ENCODE assay signal across 8 cellular contexts in genomic region chr17:77140878-77141767, GRCh38. TPM values are rescaled to one million over a fixed set of nuclear protein-coding genes. Genes with fewer than 3 reads are reported as not detected.
A peak's percentile ranks its signal among the peaks of the same experiment; 100 is the strongest.
DNase-seq lines count a peak whose midpoint lies in the region; ATAC-seq and TF ChIP-seq lines count a peak whose summit lies in the region.

Gene SEC14L1, plus strand, starts transcription at chr17:77140969. Its CDS starts 2,628 bp downstream, at chr17:77143597.

- no peaks in the 10 kb centered on the region for H3K36me3 ChIP-seq in hepatocyte (replicated peaks; ENCODE audit: insufficient read depth, low read depth)

- H4K20me1 ChIP-seq in hepatocyte (ENCODE audit: insufficient read depth, poor library complexity, severe bottlenecking), result no peaks in the 10 kb centered on the region

- peak within 1 kb of the TSS; percentile 63 for H2AFZ ChIP-seq in hepatocyte

- no peak for TF ChIP-seq CTCF in hepatocyte (IDR thresholded peaks at IDR 0.05; ENCODE audit: poor library complexity)
- no peak for TF ChIP-seq CTCF in retinal pigment epithelial cell (conservative IDR thresholded peaks at IDR 0.05; ENCODE audit: low read depth, low read length)

- 1% methylated on average over 26 of the region's 99 CpGs for WGBS in hepatocyte (ENCODE audit: low lambda C conversion rate, missing lambda C conversion rate)

- no peaks in the 10 kb centered on the region for H3K9me2 ChIP-seq in hepatocyte (replicated peaks; ENCODE audit: insufficient read depth)

- peak; percentile 33 for ATAC-seq in HG03139 (IDR thresholded peaks at IDR 0.05; ENCODE audit: unreplicated experiment)

- peaks cover 43% of the 10 kb centered on the region for H3K79me2 ChIP-seq in hepatocyte

- no peaks in the 10 kb centered on the region for H3K9me3 ChIP-seq in hepatocyte (ENCODE audit: low read depth)

- H3K27ac ChIP-seq in angular gyrus (ENCODE audit: low read depth, low read length), result peak within 1 kb of the TSS; percentile 96
- H3K27ac ChIP-seq in hepatocyte, result peak within 1 kb of the TSS; percentile 94

- peaks cover 27% of the 10 kb centered on the region for H3K4me1 ChIP-seq in hepatocyte (ENCODE audit: insufficient read depth)

- peak within 1 kb of the TSS; percentile 83 for H3K4me2 ChIP-seq in hepatocyte

- DNase-seq in activated naive CD4-positive, alpha-beta T cell treated with Interleukin-2 at 50 U/mL for 16 hours, result peak; percentile 33
- DNase-seq in activated naive CD4-positive, alpha-beta T cell treated with anti-CD3 and anti-CD28 coated beads, Interleukin-2, amount 50 U/mL, for 16 hours, result no peak
- DNase-seq in RPMI8226 (peak; percentile 82), hepatocyte (ENCODE audit: low spot score) (peak; percentile 66), retinal pigment epithelial cell (ENCODE audit: low read depth) (no peak), midbrain (lab: John Stamatoyannopoulos, UW) (no peak)

- H3K27me3 ChIP-seq in hepatocyte, result no peaks in the 10 kb centered on the region

- peak within 1 kb of the TSS; percentile 83 for H3K4me3 ChIP-seq in hepatocyte
- peak within 1 kb of the TSS; percentile 91 for H3K4me3 ChIP-seq in retinal pigment epithelial cell (ENCODE audit: low read length)

RNA-seq across cellular contexts. Expression of gene SEC14L1, which starts in this region (rescaled TPM):
- total RNA-seq in hepatocyte, result 35.3 and 52.9 TPM in 2 replicates
- 70.8 and 71.4 TPM in 2 replicates for polyA plus RNA-seq in hepatocyte

Comparison
In these comparisons a context has a peak if more than half of its experiments do, and no peak if none do; other contexts are left out.
1. DNase-seq: peak in activated naive CD4-positive, alpha-beta T cell treated with Interleukin-2 at 50 U/mL for 16 hours (single experiment), RPMI8226 (single experiment) and hepatocyte (single experiment); none in activated naive CD4-positive, alpha-beta T cell treated with anti-CD3 and anti-CD28 coated beads, Interleukin-2, amount 50 U/mL, for 16 hours (single experiment), retinal pigment epithelial cell (single experiment) and midbrain (single experiment).